Comparison of ENCODE assay signal across 8 cellular contexts in genomic region chr21:33360871-33361602, GRCh38. TPM values are rescaled to one million over a fixed set of nuclear protein-coding genes. Genes with fewer than 3 reads are reported as not detected.
DNase-seq lines count a peak whose midpoint lies in the region; ATAC-seq and TF ChIP-seq lines count a peak whose summit lies in the region.

No MANE protein-coding gene starts in this region.

- no peaks in the 10 kb centered on the region for H3K27me3 Mint-ChIP-seq in activated CD8-positive, alpha-beta T cell treated with anti-CD3 and anti-CD28 coated beads for 36 hours
- no peaks in the 10 kb centered on the region for H3K27me3 Mint-ChIP-seq in memory B cell

- H3K4me3 ChIP-seq in BLaER1: peak overlapping the region; percentile 58

- H3K4me3 Mint-ChIP-seq in activated CD8-positive, alpha-beta T cell treated with anti-CD3 and anti-CD28 coated beads for 36 hours: peak overlapping the region; percentile 73
- H3K4me3 Mint-ChIP-seq in memory B cell: peak overlapping the region; percentile 84

- H3K9ac ChIP-seq in BLaER1: no peak overlapping the region

- H3K36me3 Mint-ChIP-seq in activated CD8-positive, alpha-beta T cell treated with anti-CD3 and anti-CD28 coated beads for 36 hours (ENCODE audit: low read depth): peaks cover 2% of the 10 kb centered on the region
- H3K36me3 Mint-ChIP-seq in memory B cell: peaks cover 8% of the 10 kb centered on the region

- H3K27ac ChIP-seq in BLaER1: no peak overlapping the region

- intact Hi-C loops in activated CD8-positive, alpha-beta T cell treated with anti-CD3 and anti-CD28 coated beads for 36 hours (cut with micrococcal nuclease): loop anchor here (5.0 kb wide), 2 partner anchors 76 to 159 kb away; no protein-coding TSS in a partner anchor

- peak overlapping the region; percentile 69 for H3K27ac Mint-ChIP-seq in activated CD8-positive, alpha-beta T cell treated with anti-CD3 and anti-CD28 coated beads for 36 hours
- peak overlapping the region; percentile 95 for H3K27ac Mint-ChIP-seq in memory B cell

- ATAC-seq in GM19351 (IDR thresholded peaks at IDR 0.05; ENCODE audit: unreplicated experiment) (peak; percentile 79), memory B cell (ENCODE audit: low read depth) (peak; percentile 82)
- peak; percentile 82 for ATAC-seq in activated CD8-positive, alpha-beta T cell treated with anti-CD3 and anti-CD28 coated beads for 36 hours

- no peaks in the 10 kb centered on the region for H4K20me1 ChIP-seq in BLaER1

- CTCF ChIA-PET in activated CD8-positive, alpha-beta T cell treated with anti-CD3 and anti-CD28 coated beads for 36 hours (lab: Charles Lee): interaction anchor here (0.6 to 4.3 kb wide), 74 partner anchors 8 to 653 kb away, joined by 3 to 58 read pairs (median 5); partner anchors contain the start of genes DONSON, IFNAR1, IFNGR2 and TMEM50B

- peaks cover 17% of the 10 kb centered on the region for H3K4me1 Mint-ChIP-seq in activated CD8-positive, alpha-beta T cell treated with anti-CD3 and anti-CD28 coated beads for 36 hours (ENCODE audit: low read depth)
- H3K4me1 Mint-ChIP-seq in memory B cell: peaks cover 22% of the 10 kb centered on the region

- peak; percentile 67 for DNase-seq in HK-2 (ENCODE audit: unreplicated experiment)
- DNase-seq in NCI-H774 (lab: John Stamatoyannopoulos, UW): peak; percentile 63
- peak; percentile 92 for DNase-seq in activated CD8-positive, alpha-beta T cell treated with anti-CD3 and anti-CD28 coated beads for 36 hours
- peak; percentile 81 for DNase-seq in effector CD4-positive, alpha-beta T cell
- peak; percentile 85 for DNase-seq in memory B cell (ENCODE audit: low spot score in 2 of 2)
- DNase-seq in stimulated activated CD8-positive, alpha-beta memory T cell treated with anti-CD3 and anti-CD28 coated beads, Interleukin-15, amount 100 ng/mL, for 1 hour (ENCODE audit: low read depth): peak; percentile 80

- H3K9me3 Mint-ChIP-seq in activated CD8-positive, alpha-beta T cell treated with anti-CD3 and anti-CD28 coated beads for 36 hours: peaks cover under 1% of the 10 kb centered on the region
- H3K9me3 Mint-ChIP-seq in memory B cell: peaks cover 2% of the 10 kb centered on the region

- H3K4me2 ChIP-seq in BLaER1: peak overlapping the region; percentile 87

- peaks cover 21% of the 10 kb centered on the region for H3K36me3 ChIP-seq in BLaER1

- H3K4me1 ChIP-seq in BLaER1: peaks cover 27% of the 10 kb centered on the region

- TF ChIP-seq CTCF in activated CD8-positive, alpha-beta T cell treated with anti-CD3 and anti-CD28 coated beads for 36 hours (IDR thresholded peaks at IDR 0.05): peak; percentile 97

- H3K27me3 ChIP-seq in BLaER1: no peaks in the 10 kb centered on the region

- POLR2A ChIA-PET in activated CD8-positive, alpha-beta T cell treated with anti-CD3 and anti-CD28 coated beads for 36 hours (lab: Charles Lee): interaction anchor here (0.8 to 2.0 kb wide), 8 partner anchors 12 to 84 kb away, joined by 3 to 11 read pairs (median 4); partner anchors contain the start of gene IFNAR1

- peaks cover 3% of the 10 kb centered on the region for H3K9me3 ChIP-seq in BLaER1

RNA-seq across cellular contexts. Expression of gene IFNAR1, which starts 36.3 kb away (rescaled TPM):
- 10 to 100 TPM; 25.6 to 30.3 TPM for total RNA-seq in activated CD8-positive, alpha-beta T cell treated with anti-CD3 and anti-CD28 coated beads for 36 hours

RNA-seq across cellular contexts. Expression of gene IFNGR2, which starts 42.2 kb away (rescaled TPM):
- 1 to 10 TPM; 7.8 to 9.8 TPM for total RNA-seq in activated CD8-positive, alpha-beta T cell treated with anti-CD3 and anti-CD28 coated beads for 36 hours
